ENCODE assay signal across 8 cellular contexts in genomic region chr6:12602951-12603710, GRCh38.
DNase-seq lines count a peak whose midpoint lies in the region; ATAC-seq, FAIRE-seq and TF ChIP-seq lines count a peak whose summit lies in the region.

No MANE protein-coding gene starts in this region.

- CTCF ChIA-PET in RWPE1 (lab: Yijun Ruan, JAX): interaction anchor here (0.6 to 2.9 kb wide), 17 partner anchors 12 to 1057 kb away, joined by 3 to 14 read pairs (median 3); partner anchors contain the start of gene EDN1

- H3K27ac ChIP-seq in RWPE1: no peak overlapping the region

- DNase-seq in ACHN: peak; percentile 53
- no peak for DNase-seq in H54 (ENCODE audit: insufficient read length, low spot score)
- DNase-seq in RWPE1 (ENCODE audit: low spot score): peak; percentile 23
- DNase-seq in foreskin fibroblast: peak; percentile 50 to 80
- DNase-seq in retinal pigment epithelial cell (ENCODE audit: low read depth): no peak

- no peak for TF ChIP-seq POLR2A in H54 (IDR thresholded peaks at IDR 0.05; ENCODE audit: low read depth, low read length)

- in situ Hi-C loops in ACHN (cut with HindIII; ENCODE audit: low pct_ligation_motif_present, low pct_unique_long_range_greater_than_20kb, low sequenced_read_pairs): loop anchor here (10.0 kb wide), 1 partner anchor 308 kb away; the partner anchor contains the start of gene EDN1

- TF ChIP-seq CTCF in RWPE1 (conservative IDR thresholded peaks at IDR 0.05; ENCODE audit: low read depth) (peak; percentile 60), foreskin fibroblast (IDR thresholded peaks at IDR 0.05; ENCODE audit: low read depth, low read length) (peak; percentile 50), retinal pigment epithelial cell (conservative IDR thresholded peaks at IDR 0.05; ENCODE audit: low read depth, low read length) (peak; percentile 58)

- ATAC-seq in GM21515 (IDR thresholded peaks at IDR 0.05; ENCODE audit: unreplicated experiment): no peak
- no peak for ATAC-seq in HG02678 (IDR thresholded peaks at IDR 0.05; ENCODE audit: unreplicated experiment)
- no peak for ATAC-seq in GM21576 (IDR thresholded peaks at IDR 0.05; ENCODE audit: unreplicated experiment)

- H3K4me3 ChIP-seq in foreskin fibroblast (ENCODE audit: low read depth in 1 of 2, low read length in 2 of 2) (no peak overlapping the region), retinal pigment epithelial cell (ENCODE audit: low read length) (no peak overlapping the region)

- peak; percentile 96 for FAIRE-seq in H54 (lab: Jason Lieb, UNC)

- POLR2A ChIA-PET in RWPE1 (lab: Yijun Ruan, JAX; ENCODE audit: low non-redundant PET): interaction anchor here (0.6 kb wide), 1 partner anchor 948 kb away, joined by 3 read pairs; no protein-coding TSS in a partner anchor

Comparison
In these comparisons a context has a peak if more than half of its experiments do, and no peak if none do; other contexts are left out.
1. DNase-seq: peak in ACHN (single experiment), RWPE1 (single experiment) and foreskin fibroblast (2 of 2); none in H54 (single experiment) and retinal pigment epithelial cell (single experiment).
2. Peak in every context shown above with its lines, with median percentiles within 50 percentile points of each other: CTCF ChIP-seq.